In the genomic region with DNA sequence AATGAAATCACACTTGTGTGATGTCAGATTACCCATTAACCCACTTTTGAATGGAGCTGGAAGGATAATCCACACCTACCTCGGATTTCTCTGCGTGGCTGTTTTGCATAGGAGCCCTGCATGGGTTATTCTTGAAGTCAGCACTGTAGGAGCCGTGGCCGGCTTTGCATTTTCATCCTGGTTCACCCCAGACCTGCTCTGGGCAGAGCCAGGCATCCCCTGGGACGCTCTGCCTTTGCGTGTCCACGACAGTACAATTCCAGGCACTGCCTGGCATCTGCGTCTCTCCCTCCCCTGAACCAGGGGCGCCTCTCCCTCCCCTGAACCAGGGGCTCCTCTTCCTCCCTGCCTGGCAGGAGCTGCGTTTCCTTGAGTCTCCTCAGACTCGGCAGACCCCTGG, we compare ENCODE assay signal across 1 cellular context.
TF ChIP-seq lines count a peak whose summit lies in the region.

No MANE protein-coding gene starts in this region.

TF ChIP-seq in H1, 55 proteins besides CTCF, POLR2A, EP300 and RAD21 (continued from another document):
- TF ChIP-seq HDAC2 (IDR thresholded peaks at IDR 0.05; ENCODE audit: borderline replicate concordance in 1 of 2, low read depth in 2 of 2, low read length in 2 of 2) (no peak), SRF (IDR thresholded peaks at IDR 0.05; ENCODE audit: low read depth, low read length) (no peak)
